Comparison of ENCODE assay signal across 1 cellular context in the genomic region with DNA sequence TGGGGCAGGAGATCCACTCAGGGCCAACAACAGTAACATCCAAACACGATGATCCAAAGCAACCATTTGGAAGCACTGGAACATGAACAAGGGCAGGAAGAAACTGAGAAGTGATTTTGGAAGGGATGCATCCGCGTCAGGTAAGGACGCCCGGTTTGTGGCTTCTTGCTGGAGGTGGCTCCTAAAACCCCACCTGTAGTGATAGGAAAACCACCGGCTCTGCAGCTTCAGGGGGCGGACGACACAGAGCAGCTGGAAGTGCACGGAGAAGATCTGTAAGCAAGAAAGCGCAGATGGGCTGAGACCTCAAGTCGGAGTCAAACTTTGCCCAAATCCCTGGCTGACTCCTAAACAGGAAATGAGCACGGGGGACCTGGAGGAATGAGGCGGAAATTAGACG.
TF ChIP-seq lines count a peak whose summit lies in the region.

No MANE protein-coding gene starts in this region.

TF ChIP-seq in WTC11, 78 proteins besides CTCF, POLR2A, EP300 and RAD21 (continued from another document):
- no peak for TF ChIP-seq RELA (CRISPR knock-in tag; IDR thresholded peaks at IDR 0.05; ENCODE audit: borderline replicate concordance)
- TF ChIP-seq TEAD4 (CRISPR knock-in tag; IDR thresholded peaks at IDR 0.05) = no peak
- no peak for TF ChIP-seq FOXP4 (CRISPR knock-in tag; IDR thresholded peaks at IDR 0.05)
- no peak for TF ChIP-seq NR2C2 (CRISPR knock-in tag; IDR thresholded peaks at IDR 0.05)
- no peak for TF ChIP-seq ZNF219 (CRISPR knock-in tag; IDR thresholded peaks at IDR 0.05; ENCODE audit: borderline replicate concordance)
- TF ChIP-seq FOXK1 (CRISPR knock-in tag; IDR thresholded peaks at IDR 0.05) = no peak
- TF ChIP-seq ZNF121 (CRISPR knock-in tag; IDR thresholded peaks at IDR 0.05) = no peak
- no peak for TF ChIP-seq ETV6 (CRISPR knock-in tag; IDR thresholded peaks at IDR 0.05)
- TF ChIP-seq ELF4 (CRISPR knock-in tag; IDR thresholded peaks at IDR 0.05; ENCODE audit: low read depth) = no peak
